1 cellular context compared by ENCODE assay signal in genomic region chr19:4403005-4403761, GRCh38.
TF ChIP-seq lines count a peak whose summit lies in the region.

No MANE protein-coding gene starts in this region.

TF ChIP-seq in GM12878, 131 proteins besides CTCF, POLR2A, EP300 and RAD21:
- TF ChIP-seq, protein P1, sequence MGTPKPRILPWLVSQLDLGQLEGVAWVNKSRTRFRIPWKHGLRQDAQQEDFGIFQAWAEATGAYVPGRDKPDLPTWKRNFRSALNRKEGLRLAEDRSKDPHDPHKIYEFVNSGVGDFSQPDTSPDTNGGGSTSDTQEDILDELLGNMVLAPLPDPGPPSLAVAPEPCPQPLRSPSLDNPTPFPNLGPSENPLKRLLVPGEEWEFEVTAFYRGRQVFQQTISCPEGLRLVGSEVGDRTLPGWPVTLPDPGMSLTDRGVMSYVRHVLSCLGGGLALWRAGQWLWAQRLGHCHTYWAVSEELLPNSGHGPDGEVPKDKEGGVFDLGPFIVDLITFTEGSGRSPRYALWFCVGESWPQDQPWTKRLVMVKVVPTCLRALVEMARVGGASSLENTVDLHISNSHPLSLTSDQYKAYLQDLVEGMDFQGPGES (IDR thresholded peaks at IDR 0.05) = no peak
- TF ChIP-seq POLR2AphosphoS5 (IDR thresholded peaks at IDR 0.05; ENCODE audit: low read length) (peak; percentile 16; the same call in 1 of the 2 replicates), MTA3 (IDR thresholded peaks at IDR 0.05; ENCODE audit: borderline replicate concordance, low read length) (no peak), NR2C2 (IDR thresholded peaks at IDR 0.05; ENCODE audit: borderline replicate concordance, control insufficient read depth, insufficient read length, low read depth) (peak; percentile 33), ZNF24 (IDR thresholded peaks at IDR 0.05) (peak; percentile 88), ELK1 (IDR thresholded peaks at IDR 0.05; ENCODE audit: low read depth, low read length) (no peak), DPF2 (IDR thresholded peaks at IDR 0.05) (peak; percentile 76)
